In the genomic region with DNA sequence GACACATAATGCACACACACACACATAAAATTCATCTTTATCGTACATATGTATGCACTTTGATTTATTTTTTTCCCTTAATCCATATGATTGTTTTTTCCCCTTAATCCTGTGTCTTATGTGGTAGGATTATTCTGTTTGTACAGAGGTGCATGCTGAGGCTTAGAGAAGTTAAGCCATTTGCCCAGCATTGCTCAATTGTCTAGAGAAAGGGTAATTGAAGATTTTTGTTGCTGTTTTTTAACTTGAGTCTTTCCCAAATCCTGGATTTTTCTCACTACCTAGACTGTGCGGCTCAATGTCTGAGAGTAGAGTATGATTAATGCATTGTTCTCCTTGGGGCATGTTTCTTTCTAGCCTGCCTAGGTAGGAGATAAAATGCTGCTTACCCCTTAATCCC, we compare ENCODE assay signal across 20 cellular contexts. TPM values are rescaled to one million over a fixed set of nuclear protein-coding genes. Genes with fewer than 3 reads are reported as not detected.
DNase-seq lines count a peak whose midpoint lies in the region; ATAC-seq and TF ChIP-seq lines count a peak whose summit lies in the region.
"Had no signal": no experiment of that assay in that cellular context is flagged by ENCODE, and none has a peak within 500 bp of the region (broad histone marks: within the 10 kb centered on the region; RNA-seq: fewer than 3 reads in every experiment).

No MANE protein-coding gene starts in this region.

- peaks cover 78% of the 10 kb centered on the region for H3K4me1 ChIP-seq in RWPE2 (ENCODE audit: insufficient read depth, poor library complexity, severe bottlenecking)
- peaks cover 38 to 71% of the 10 kb centered on the region in 2 donors for H3K4me1 ChIP-seq in muscle layer of duodenum (ENCODE audit: control insufficient read depth in 1 of 2, insufficient read depth in 2 of 2, low read length in 2 of 2)
- H3K4me1 ChIP-seq in stomach, result peaks cover 87 to 100% (median 94%) of the 10 kb centered on the region in 4 donors

- intact Hi-C loops in stomach (cut with DNase I; ENCODE audit: low total_unique reads), result no loop called here

- H3K27me3 ChIP-seq in RWPE2 (ENCODE audit: insufficient read depth, poor library complexity, severe bottlenecking), result no peaks in the 10 kb centered on the region
- no peaks in the 10 kb centered on the region for H3K27me3 ChIP-seq in muscle layer of duodenum (ENCODE audit: low read depth, low read length)
- no peaks in the 10 kb centered on the region for H3K27me3 ChIP-seq in stomach
- H3K27me3 ChIP-seq: BE2C had no signal

- peak overlapping the region; percentile 85 for H3K4me3 Mint-ChIP-seq in chondrocyte (ENCODE audit: unreplicated experiment)
- H3K4me3 Mint-ChIP-seq in T-helper 2 cell treated with Interferon-gamma antibody and Interleukin-4, amounts not matched to agents 5 μg/mL and 100 μg/mL, for 36 hours, result no peak overlapping the region
- no peak overlapping the region for H3K4me3 Mint-ChIP-seq in endothelial cell (ENCODE audit: unreplicated experiment)

- H3K36me3 ChIP-seq in RWPE2 (ENCODE audit: low read depth) (no peaks in the 10 kb centered on the region), muscle layer of duodenum (ENCODE audit: control insufficient read depth in 1 of 2, insufficient read depth in 2 of 2, low read length in 2 of 2) (no peaks in the 10 kb centered on the region), stomach (no peaks in the 10 kb centered on the region)
- H3K36me3 ChIP-seq: BE2C, thoracic aorta had no signal

- no peak for TF ChIP-seq POLR2A in stomach (IDR thresholded peaks at IDR 0.05)

- H3K4me3 ChIP-seq in RWPE2 (ENCODE audit: severe bottlenecking) (no peak overlapping the region), muscle layer of duodenum (ENCODE audit: low read depth in 1 of 2, low read length in 2 of 2) (peak overlapping the region in 1 of 2 donors; percentile 51), stomach (no peak overlapping the region)

- no peaks in the 10 kb centered on the region for H3K9me3 ChIP-seq in RWPE2 (ENCODE audit: severe bottlenecking)
- H3K9me3 ChIP-seq in muscle layer of duodenum (ENCODE audit: control insufficient read depth in 1 of 2, low read length in 2 of 2), result no peaks in the 10 kb centered on the region
- H3K9me3 ChIP-seq in stomach, result no peaks in the 10 kb centered on the region
- H3K9me3 ChIP-seq: BE2C, thoracic aorta had no signal

- TF ChIP-seq CTCF in RWPE2 (IDR thresholded peaks at IDR 0.05; ENCODE audit: poor library complexity, severe bottlenecking) (no peak), chondrocyte (IDR thresholded peaks at IDR 0.05) (no peak), stomach (IDR thresholded peaks at IDR 0.05) (no peak), endothelial cell (IDR thresholded peaks at IDR 0.05; ENCODE audit: unreplicated experiment) (no peak)

- H3K27ac Mint-ChIP-seq in chondrocyte (ENCODE audit: unreplicated experiment), result peak overlapping the region; percentile 98
- H3K27ac Mint-ChIP-seq in T-helper 2 cell treated with Interferon-gamma antibody and Interleukin-4, amounts not matched to agents 5 μg/mL and 100 μg/mL, for 36 hours, result no peak overlapping the region
- H3K27ac Mint-ChIP-seq in endothelial cell (ENCODE audit: unreplicated experiment), result no peak overlapping the region

- 76 to 91% (median 81%) methylated on average over 2 of the region's 2 CpGs for WGBS in stomach, 5 donors

- H3K36me3 Mint-ChIP-seq in chondrocyte (ENCODE audit: low read depth) (peaks cover 6% of the 10 kb centered on the region), endothelial cell (ENCODE audit: low read depth, unreplicated experiment) (peaks cover 7% of the 10 kb centered on the region)
- peaks cover 15% of the 10 kb centered on the region for H3K36me3 Mint-ChIP-seq in T-helper 2 cell treated with Interferon-gamma antibody and Interleukin-4, amounts not matched to agents 5 μg/mL and 100 μg/mL, for 36 hours (ENCODE audit: low read depth)

- H3K27me3 Mint-ChIP-seq in chondrocyte (ENCODE audit: low read depth), result no peaks in the 10 kb centered on the region
- no peaks in the 10 kb centered on the region for H3K27me3 Mint-ChIP-seq in T-helper 2 cell treated with Interferon-gamma antibody and Interleukin-4, amounts not matched to agents 5 μg/mL and 100 μg/mL, for 36 hours (ENCODE audit: low read depth)
- H3K27me3 Mint-ChIP-seq in endothelial cell (ENCODE audit: unreplicated experiment), result peaks cover 2% of the 10 kb centered on the region

- no peak for TF ChIP-seq EP300 in stomach (IDR thresholded peaks at IDR 0.05)

- H3K9me3 Mint-ChIP-seq in chondrocyte (ENCODE audit: low read depth), result no peaks in the 10 kb centered on the region
- no peaks in the 10 kb centered on the region for H3K9me3 Mint-ChIP-seq in T-helper 2 cell treated with Interferon-gamma antibody and Interleukin-4, amounts not matched to agents 5 μg/mL and 100 μg/mL, for 36 hours
- no peaks in the 10 kb centered on the region for H3K9me3 Mint-ChIP-seq in endothelial cell (ENCODE audit: unreplicated experiment)

- no peak for ATAC-seq in RWPE2 (ENCODE audit: low read depth)
- ATAC-seq in GM18858 (IDR thresholded peaks at IDR 0.05; ENCODE audit: unreplicated experiment), result no peak
- ATAC-seq: activated CD4-positive, CD25-positive, alpha-beta regulatory T cell treated with anti-CD3 and anti-CD28 coated beads, Interleukin-2, amount 50 U/mL, for 24 hours; sciatic nerve had no signal

- DNase-seq in RWPE2 (ENCODE audit: low spot score) (no peak), chondrocyte (ENCODE audit: low spot score) (no peak), stomach (no peak), MV-4-11 (lab: John Stamatoyannopoulos, UW) (no peak), endothelial cell (ENCODE audit: low spot score) (no peak)
- DNase-seq in T-helper 2 cell treated with Interferon-gamma antibody and Interleukin-4, amounts not matched to agents 5 μg/mL and 100 μg/mL, for 36 hours (ENCODE audit: low spot score), result no peak
- DNase-seq: amniotic stem cell, BE2C, GF-D8, NCI-H187, NCI-H446 treated with DMSO at 0.1 percent for 48 hours, nucleus accumbens, SIG-M5, T-helper 2 cell had no signal

- H3K27ac ChIP-seq in RWPE2 (ENCODE audit: poor library complexity, severe bottlenecking) (peak overlapping the region; percentile 98), muscle layer of duodenum (ENCODE audit: low read length) (peak overlapping the region; percentile 94), stomach (peak overlapping the region in 4 of 5 donors; percentile 33 to 92 (median 90))

- H3K4me1 Mint-ChIP-seq in chondrocyte (ENCODE audit: low read depth), result peaks cover 97% of the 10 kb centered on the region
- H3K4me1 Mint-ChIP-seq in T-helper 2 cell treated with Interferon-gamma antibody and Interleukin-4, amounts not matched to agents 5 μg/mL and 100 μg/mL, for 36 hours (ENCODE audit: low read depth), result peaks cover 25% of the 10 kb centered on the region
- H3K4me1 Mint-ChIP-seq in endothelial cell (ENCODE audit: unreplicated experiment), result peaks cover 68% of the 10 kb centered on the region

RNA-seq across cellular contexts. Expression of a gene that starts 35.0 kb away (rescaled TPM):
- 95.3 to 97.1 TPM (median 95.8 TPM) in 3 replicates for total RNA-seq in chondrocyte
- total RNA-seq in stomach, result 100 to 1,000 TPM in 1 of 5 donors, 10 to 100 TPM in 4; 25.5 to 140 (median 43.3) TPM
- 10 to 100 TPM; 15.1 to 27.5 (median 25.4) TPM for polyA plus RNA-seq in stomach
- total RNA-seq in endothelial cell (ENCODE audit: unreplicated experiment), result 49.4 TPM

RNA-seq across cellular contexts. Expression of a gene that starts 58.4 kb away (rescaled TPM):
- total RNA-seq in chondrocyte, result not detected in 3 replicates
- not detected for total RNA-seq in stomach
- polyA plus RNA-seq in stomach, result 100 to 1,000 TPM in 1 of 3 donors, under 1 TPM in 2; 0.30 to 106 (median 0.37) TPM
- not detected for total RNA-seq in endothelial cell (ENCODE audit: unreplicated experiment)
- total RNA-seq: mesenteric fat pad had no signal
